In the genomic region with DNA sequence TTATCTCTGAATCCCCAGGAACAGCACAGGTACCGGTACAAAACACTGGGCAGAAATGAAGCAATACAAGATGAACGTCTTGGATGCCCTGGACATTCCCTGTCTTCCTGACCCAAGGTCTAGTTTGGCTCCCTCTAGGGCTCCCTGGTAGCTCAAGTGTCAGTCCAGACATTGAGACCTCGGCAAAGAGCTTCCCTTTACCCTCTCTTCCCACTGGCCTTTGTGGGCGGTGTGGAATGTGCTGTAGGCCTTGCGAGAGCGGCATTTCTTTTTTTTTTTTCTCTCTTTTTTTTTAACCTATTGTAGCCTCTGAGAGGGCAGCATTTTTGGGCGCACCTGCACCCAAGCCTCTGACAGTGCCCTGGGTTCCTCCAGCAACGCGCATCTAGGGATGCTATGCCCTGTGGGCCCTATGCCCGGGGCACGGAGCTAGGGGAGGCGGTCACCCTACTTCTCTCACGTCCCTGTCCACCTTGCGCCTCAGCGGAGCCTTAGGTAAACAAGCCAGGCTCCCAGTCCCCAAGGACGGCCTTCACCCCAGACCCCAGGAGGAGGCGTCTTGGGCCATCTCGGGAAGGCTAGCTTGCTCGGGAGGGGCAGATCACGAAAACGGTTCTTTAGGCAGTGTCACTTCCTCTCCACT, we compare ENCODE assay signal across 8 cellular contexts. TPM values are rescaled to one million over a fixed set of nuclear protein-coding genes. Genes with fewer than 3 reads are reported as not detected.
DNase-seq lines count a peak whose midpoint lies in the region; ATAC-seq and TF ChIP-seq lines count a peak whose summit lies in the region.

No MANE protein-coding gene starts in this region.

- H3K9me3 Mint-ChIP-seq in Calu3 (ENCODE audit: low read depth, unreplicated experiment): no peaks in the 10 kb centered on the region

- peaks cover 69% of the 10 kb centered on the region for H3K4me1 ChIP-seq in Karpas-422 (ENCODE audit: low read length)
- H3K4me1 ChIP-seq in mucosa of rectum (ENCODE audit: control insufficient read depth in 2 of 2, insufficient read depth in 2 of 2, low read length in 2 of 2): peaks cover 45 to 49% of the 10 kb centered on the region in 2 donors

- no peak for ATAC-seq in HG02798 (IDR thresholded peaks at IDR 0.05; ENCODE audit: poor library complexity, unreplicated experiment)
- ATAC-seq in GM21723 (IDR thresholded peaks at IDR 0.05; ENCODE audit: unreplicated experiment): no peak

- H3K27ac Mint-ChIP-seq in Calu3 (ENCODE audit: unreplicated experiment): peak overlapping the region; percentile 75

- H3K36me3 ChIP-seq in Karpas-422 (ENCODE audit: insufficient read depth, low read length) (0 out of 2 replicates have a peak, but pooled peaks cover 2% of the 10 kb centered on the region), mucosa of rectum (ENCODE audit: control insufficient read depth in 2 of 2, insufficient read depth in 2 of 2, low read length in 2 of 2) (no peaks in the 10 kb centered on the region)

- 0 out of 2 replicates have a peak overlapping the region, but pooled peaks have one; percentile 4 for H2AFZ ChIP-seq in Karpas-422 (ENCODE audit: low read length)

- peaks cover 33% of the 10 kb centered on the region for H3K79me2 ChIP-seq in Karpas-422 (ENCODE audit: low read length)

- no peaks in the 10 kb centered on the region for H3K9me2 ChIP-seq in Karpas-422 (replicated peaks; ENCODE audit: insufficient read depth, low read length)

- H3K4me3 Mint-ChIP-seq in Calu3 (ENCODE audit: low read depth, unreplicated experiment): peak overlapping the region; percentile 84

- H3K4me3 ChIP-seq in Karpas-422 (ENCODE audit: low read length): peak overlapping the region; percentile 78; the same call in 1 of the 2 replicates
- H3K4me3 ChIP-seq in mucosa of rectum (ENCODE audit: low read length in 2 of 2): peak overlapping the region; percentile 82 to 92

- H3K4me1 Mint-ChIP-seq in Calu3 (ENCODE audit: low read depth, unreplicated experiment): peaks cover 20% of the 10 kb centered on the region

- H3K27ac ChIP-seq in Karpas-422 (ENCODE audit: low read length) (peak overlapping the region; percentile 93), cingulate gyrus (ENCODE audit: low read depth, low read length) (peak overlapping the region; percentile 100), mucosa of rectum (ENCODE audit: low read depth in 2 of 2, low read length in 2 of 2) (peak overlapping the region; percentile 96 to 98)

- no peaks in the 10 kb centered on the region for H3K27me3 Mint-ChIP-seq in Calu3 (ENCODE audit: unreplicated experiment)

- H3K27me3 ChIP-seq in Karpas-422 (ENCODE audit: low read length) (no peaks in the 10 kb centered on the region), mucosa of rectum (ENCODE audit: control insufficient read depth in 2 of 2, insufficient read depth in 2 of 2, low read length in 2 of 2) (no peaks in the 10 kb centered on the region)

- no TSS peak for BruUV-seq in Calu3 (replicated peaks; lab: Mats Ljungman, UMichigan)

- no peaks in the 10 kb centered on the region for H3K9me3 ChIP-seq in Karpas-422 (ENCODE audit: low read length)
- no peaks in the 10 kb centered on the region for H3K9me3 ChIP-seq in mucosa of rectum (ENCODE audit: control insufficient read depth in 2 of 2, low read length in 2 of 2)

- no peak for TF ChIP-seq CTCF in Calu3 (IDR thresholded peaks at IDR 0.05; ENCODE audit: unreplicated experiment)

- H3K36me3 Mint-ChIP-seq in Calu3 (ENCODE audit: insufficient read depth, unreplicated experiment): peaks cover 32% of the 10 kb centered on the region

- CTCF ChIA-PET in Calu3 (lab: Charles Lee): interaction anchor here (0.5 to 1.0 kb wide), 6 partner anchors 11 to 876 kb away, joined by 3 read pairs; no protein-coding TSS in a partner anchor

- DNase-seq in Calu3 (no peak), Karpas-422 (no peak), NCI-H1694 treated with DMSO at 0.1 percent for 48 hours (lab: John Stamatoyannopoulos, UW) (no peak)
- DNase-seq in stimulated activated naive CD4-positive, alpha-beta T cell treated with Interleukin-2 at 50 U/mL for 16 hours (lab: John Stamatoyannopoulos, UW): no peak

- H3K4me2 ChIP-seq in Karpas-422 (ENCODE audit: low read depth, low read length, poor library complexity, severe bottlenecking): peak overlapping the region; percentile 94

- intact Hi-C loops in Calu3 (cut with micrococcal nuclease; ENCODE audit: unreplicated experiment): loop anchor here (5.0 kb wide), 1 partner anchor 277 kb away; the partner anchor contains the start of genes RANBP10 and TSNAXIP1

- peaks cover 10% of the 10 kb centered on the region for H4K20me1 ChIP-seq in Karpas-422 (ENCODE audit: insufficient read depth, low read depth, low read length)

- H3K9ac ChIP-seq in Karpas-422 (ENCODE audit: low read length) (peak overlapping the region; percentile 96), mucosa of rectum (ENCODE audit: low read depth in 1 of 2, low read length in 2 of 2) (peak overlapping the region; percentile 92 to 95)

RNA-seq across cellular contexts. Expression of gene NFATC3, which starts 1.2 kb away (rescaled TPM):
- total RNA-seq in Calu3 (2022): 39.3 and 39.9 TPM in 2 replicates
- 39.1 and 72.3 TPM in 2 replicates for total RNA-seq in Karpas-422 (2014; rRNA removed; shearing (Covaris generic); ENCODE audit: low replicate concordance)
